ENCODE assay signal across 8 cellular contexts in the genomic region with DNA sequence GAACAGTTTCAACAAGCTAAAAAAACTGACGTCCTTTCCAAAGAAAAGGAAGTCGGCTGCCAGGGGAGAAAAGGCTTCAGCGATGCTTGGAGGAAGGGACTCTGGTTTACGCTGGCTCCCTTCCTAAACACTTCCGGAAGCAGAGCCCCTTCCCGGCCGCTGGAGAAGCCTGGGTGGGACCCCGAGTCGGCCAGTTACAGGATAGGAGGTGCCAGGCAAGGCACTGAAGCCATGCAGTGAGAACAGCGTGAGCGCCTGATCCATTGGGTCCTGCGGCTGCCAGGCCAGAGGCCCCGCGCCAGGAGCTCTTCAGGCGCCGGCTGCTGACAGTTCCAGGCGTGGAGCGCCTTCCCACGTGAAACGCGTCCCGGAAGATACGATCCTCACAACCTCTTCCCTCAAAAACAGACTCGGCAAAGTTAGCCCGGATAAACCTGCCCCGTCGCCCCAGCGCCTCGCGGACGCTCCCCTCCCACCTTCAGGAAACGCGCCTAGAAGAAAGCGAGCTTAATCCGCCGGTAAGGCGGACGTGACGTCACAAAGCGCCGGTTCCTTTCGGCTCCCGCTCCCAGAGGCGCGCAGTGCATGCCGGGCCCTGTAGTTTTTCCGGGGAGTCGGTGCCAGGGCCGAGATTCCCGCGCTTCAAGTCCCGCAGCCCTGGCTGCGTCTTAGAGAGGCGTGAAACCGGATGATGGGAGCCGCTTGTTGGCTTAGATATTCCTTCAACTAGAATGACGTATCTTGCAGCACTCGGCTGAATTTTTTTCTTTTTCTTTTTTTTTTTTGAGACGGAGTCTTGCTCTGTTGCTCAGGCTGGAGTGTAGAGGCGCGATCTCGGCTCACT. TPM values are rescaled to one million over a fixed set of nuclear protein-coding genes. Genes with fewer than 3 reads are reported as not detected.
DNase-seq lines count a peak whose midpoint lies in the region; ATAC-seq and TF ChIP-seq lines count a peak whose summit lies in the region.

A gene with protein sequence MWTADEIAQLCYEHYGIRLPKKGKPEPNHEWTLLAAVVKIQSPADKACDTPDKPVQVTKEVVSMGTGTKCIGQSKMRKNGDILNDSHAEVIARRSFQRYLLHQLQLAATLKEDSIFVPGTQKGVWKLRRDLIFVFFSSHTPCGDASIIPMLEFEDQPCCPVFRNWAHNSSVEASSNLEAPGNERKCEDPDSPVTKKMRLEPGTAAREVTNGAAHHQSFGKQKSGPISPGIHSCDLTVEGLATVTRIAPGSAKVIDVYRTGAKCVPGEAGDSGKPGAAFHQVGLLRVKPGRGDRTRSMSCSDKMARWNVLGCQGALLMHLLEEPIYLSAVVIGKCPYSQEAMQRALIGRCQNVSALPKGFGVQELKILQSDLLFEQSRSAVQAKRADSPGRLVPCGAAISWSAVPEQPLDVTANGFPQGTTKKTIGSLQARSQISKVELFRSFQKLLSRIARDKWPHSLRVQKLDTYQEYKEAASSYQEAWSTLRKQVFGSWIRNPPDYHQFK (minus strand): TSS at position 520 of the 844 bp plus-strand sequence. CDS start 2,482 bp downstream, outside the sequence.

- DNase-seq in GM12865 (ENCODE audit: low read depth) (peak; percentile 98), NCI-H1417 treated with DMSO at 0.1 percent for 48 hours (lab: John Stamatoyannopoulos, UW) (peak; percentile 35), SW480 (ENCODE audit: low spot score) (peak; percentile 92), Right ventricle myocardium superior (peak; percentile 99), tibial nerve (ENCODE audit: low spot score in 2 of 2) (peak; percentile 94 to 96)
- peak; percentile 97 for DNase-seq in activated naive CD8-positive, alpha-beta T cell treated with anti-CD3 and anti-CD28 coated beads, Interleukin-2, amount 50 U/mL, for 24 hours

- H3K27me3 ChIP-seq in parathyroid adenoma (ENCODE audit: control insufficient read depth, insufficient read depth, low read length): no peaks in the 10 kb centered on the region
- no peaks in the 10 kb centered on the region for H3K27me3 ChIP-seq in tibial nerve

- H3K4me3 Mint-ChIP-seq in activated naive CD8-positive, alpha-beta T cell treated with anti-CD3 and anti-CD28 coated beads, Interleukin-2, amount 50 U/mL, for 24 hours: peak within 1 kb of the TSS; percentile 95

- peak within 1 kb of the TSS; percentile 80 for H2AFZ ChIP-seq in parathyroid adenoma

- peaks cover 53% of the 10 kb centered on the region for H3K36me3 Mint-ChIP-seq in activated naive CD8-positive, alpha-beta T cell treated with anti-CD3 and anti-CD28 coated beads, Interleukin-2, amount 50 U/mL, for 24 hours (ENCODE audit: low read depth)

- no peaks in the 10 kb centered on the region for H3K9me3 ChIP-seq in parathyroid adenoma (ENCODE audit: control insufficient read depth, low read length)
- no peaks in the 10 kb centered on the region for H3K9me3 ChIP-seq in tibial nerve

- H3K4me1 Mint-ChIP-seq in activated naive CD8-positive, alpha-beta T cell treated with anti-CD3 and anti-CD28 coated beads, Interleukin-2, amount 50 U/mL, for 24 hours: peaks cover 39% of the 10 kb centered on the region

- H3K9ac ChIP-seq in parathyroid adenoma: no peak within 1 kb of the TSS

- WGBS in tibial nerve, 2 donors: 0 to 1% methylated on average over 48 to 59 of the region's 62 CpGs

- peak; percentile 85 to 96 for TF ChIP-seq EP300 in tibial nerve (IDR thresholded peaks at IDR 0.05)

- TF ChIP-seq POLR2A in tibial nerve (IDR thresholded peaks at IDR 0.05): peak; percentile 61 to 85

- H3K4me3 ChIP-seq in GM12865 (ENCODE audit: low read depth, low read length) (peak within 1 kb of the TSS; percentile 79), parathyroid adenoma (ENCODE audit: low read depth, low read length) (peak within 1 kb of the TSS; percentile 92), tibial nerve (peak within 1 kb of the TSS; percentile 67 to 84 (median 78))

- intact Hi-C loops in Right ventricle myocardium superior (cut with DNase I): loop anchor here (10.0 kb wide), 1 partner anchor 148 kb away; no protein-coding TSS in a partner anchor

- peak within 1 kb of the TSS; percentile 77 for H3K27ac ChIP-seq in parathyroid adenoma
- peak within 1 kb of the TSS; percentile 83 to 96 (median 94) for H3K27ac ChIP-seq in tibial nerve

- no peaks in the 10 kb centered on the region for H3K9me3 Mint-ChIP-seq in activated naive CD8-positive, alpha-beta T cell treated with anti-CD3 and anti-CD28 coated beads, Interleukin-2, amount 50 U/mL, for 24 hours

- no peaks in the 10 kb centered on the region for H3K27me3 Mint-ChIP-seq in activated naive CD8-positive, alpha-beta T cell treated with anti-CD3 and anti-CD28 coated beads, Interleukin-2, amount 50 U/mL, for 24 hours

- TF ChIP-seq CTCF in GM12865 (IDR thresholded peaks at IDR 0.05; ENCODE audit: insufficient read depth, low read depth, low read length, missing control alignments): no peak
- no peak for TF ChIP-seq CTCF in parathyroid adenoma (IDR thresholded peaks at IDR 0.05)
- TF ChIP-seq CTCF in tibial nerve (IDR thresholded peaks at IDR 0.05): peak in 1 of 5 experiments; percentile 23

- H3K4me1 ChIP-seq in parathyroid adenoma (peaks cover 10% of the 10 kb centered on the region), tibial nerve (peaks cover 0 to 26% (median 14%) of the 10 kb centered on the region in 4 donors)

- peaks cover 5% of the 10 kb centered on the region for H3K79me2 ChIP-seq in parathyroid adenoma

- peak within 1 kb of the TSS; percentile 98 for H3K4me2 ChIP-seq in parathyroid adenoma (ENCODE audit: low read length)

- H3K36me3 ChIP-seq in parathyroid adenoma (ENCODE audit: control insufficient read depth, insufficient read depth, low read length): no peaks in the 10 kb centered on the region
- peaks cover 0 to 53% (median 0%) of the 10 kb centered on the region in 3 donors for H3K36me3 ChIP-seq in tibial nerve

- peak; percentile 90 for ATAC-seq in HG02763 (IDR thresholded peaks at IDR 0.05; ENCODE audit: unreplicated experiment)
- ATAC-seq in activated naive CD8-positive, alpha-beta T cell treated with anti-CD3 and anti-CD28 coated beads, Interleukin-2, amount 50 U/mL, for 24 hours: peak; percentile 97
- ATAC-seq in Right ventricle myocardium superior (ENCODE audit: poor library complexity): peak; percentile 97

- peak within 1 kb of the TSS; percentile 96 for H3K27ac Mint-ChIP-seq in activated naive CD8-positive, alpha-beta T cell treated with anti-CD3 and anti-CD28 coated beads, Interleukin-2, amount 50 U/mL, for 24 hours

RNA-seq across cellular contexts. Expression of the gene that starts here (rescaled TPM):
- total RNA-seq in Right ventricle myocardium superior (19.3 TPM), tibial nerve (10 to 100 TPM; 31.4 to 75.9 (median 50.7) TPM)

Comparison
In these comparisons a context has a peak if more than half of its experiments do, and no peak if none do; other contexts are left out.
1. Peak in every context shown above with its lines: DNase-seq, ATAC-seq, H3K4me3 ChIP-seq and H3K27ac ChIP-seq.
2. DNase-seq: peak in every context shown above with its lines; median percentile 99 in Right ventricle myocardium superior; 98 in GM12865; 97 in activated naive CD8-positive, alpha-beta T cell treated with anti-CD3 and anti-CD28 coated beads, Interleukin-2, amount 50 U/mL, for 24 hours; 95 in tibial nerve; 92 in SW480; 35 in NCI-H1417 treated with DMSO at 0.1 percent for 48 hours.